ENCODE assay signal across 9 cellular contexts in the genomic region with DNA sequence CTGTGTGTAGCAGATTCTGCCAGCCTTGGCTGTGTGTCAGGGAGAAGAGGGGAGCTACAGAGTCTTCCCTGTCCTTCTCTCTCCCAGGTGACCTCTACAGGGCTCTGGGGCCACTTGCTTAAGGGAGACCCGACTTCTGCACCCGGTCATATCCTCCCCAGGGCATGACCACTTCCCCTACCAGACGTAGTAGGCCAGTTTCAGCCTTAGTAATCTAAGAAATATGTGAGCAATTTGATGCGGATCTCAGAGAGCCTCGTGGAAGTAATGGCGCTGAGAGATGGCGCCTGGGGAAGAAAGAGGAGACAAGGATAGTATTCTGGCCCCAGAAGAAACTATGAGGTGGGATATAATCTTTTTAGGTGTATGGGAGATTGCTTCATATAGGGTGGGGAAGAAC. TPM values are rescaled to one million over a fixed set of nuclear protein-coding genes. Genes with fewer than 3 reads are reported as not detected.
DNase-seq lines count a peak whose midpoint lies in the region; ATAC-seq lines count a peak whose summit lies in the region.
"Had no signal": no experiment of that assay in that cellular context is flagged by ENCODE, and none has a peak within 500 bp of the region (broad histone marks: within the 10 kb centered on the region; RNA-seq: fewer than 3 reads in every experiment).

No MANE protein-coding gene starts in this region.

- 37% methylated on average over 7 of the region's 7 CpGs for WGBS in right cardiac atrium

- H3K36me3 ChIP-seq in adipocyte (ENCODE audit: control insufficient read depth, insufficient read depth, low read length, severe bottlenecking), result peaks cover 5% of the 10 kb centered on the region

- H3K9ac ChIP-seq in adipocyte (ENCODE audit: low read length), result peak overlapping the region; percentile 69

- intact Hi-C loops in right cardiac atrium (cut with DNase I), result no loop called here

- H3K27me3 ChIP-seq in adipocyte (replicated peaks; ENCODE audit: control insufficient read depth, insufficient read depth, low read length), result no peaks in the 10 kb centered on the region
- no peaks in the 10 kb centered on the region for H3K27me3 ChIP-seq in right cardiac atrium (ENCODE audit: control insufficient read depth, insufficient read depth)

- ATAC-seq in right cardiac atrium (peak in 1 of 2 donors; percentile 28), HG02610 (IDR thresholded peaks at IDR 0.05; ENCODE audit: unreplicated experiment) (no peak), HG03139 (IDR thresholded peaks at IDR 0.05; ENCODE audit: unreplicated experiment) (no peak), GM21723 (IDR thresholded peaks at IDR 0.05; ENCODE audit: unreplicated experiment) (no peak)

- H3K4me1 ChIP-seq in adipocyte (ENCODE audit: control insufficient read depth, insufficient read depth, low read length) (peaks cover 93% of the 10 kb centered on the region), right cardiac atrium (ENCODE audit: control insufficient read depth, insufficient read depth, low read length) (peaks cover 68% of the 10 kb centered on the region)

- H3K27ac ChIP-seq in right cardiac atrium (ENCODE audit: low read length) (peak overlapping the region; percentile 88), substantia nigra (ENCODE audit: low read depth, low read length, poor library complexity, severe bottlenecking) (peak overlapping the region; percentile 70)

- H3K4me3 ChIP-seq in adipocyte (ENCODE audit: low read length) (peak overlapping the region; percentile 42), right cardiac atrium (ENCODE audit: low read length) (no peak overlapping the region)

- DNase-seq in HK-2 (ENCODE audit: unreplicated experiment) (peak; percentile 63), adipocyte (ENCODE audit: low read depth) (peak; percentile 80), right cardiac atrium (peak in 2 of 3 donors; percentile 22 to 38), substantia nigra (lab: John Stamatoyannopoulos, UW) (no peak)
- no peak for DNase-seq in stimulated activated CD4-positive, alpha-beta T cell treated with anti-CD3 and anti-CD28 coated beads, Interleukin-4, amount 100 ng/mL, for 24 hours
- DNase-seq: T-helper 1 cell had no signal

- no peaks in the 10 kb centered on the region for H3K9me3 ChIP-seq in adipocyte (ENCODE audit: control insufficient read depth, low read length)
- H3K9me3 ChIP-seq in right cardiac atrium (ENCODE audit: control insufficient read depth, low read length), result no peaks in the 10 kb centered on the region

RNA-seq across cellular contexts. Expression of gene NFIX, which starts 41.9 kb away (rescaled TPM):
- 100 to 1,000 TPM; 123 to 168 (median 156) TPM for total RNA-seq in right cardiac atrium
- 67.4 TPM for polyA plus RNA-seq in right cardiac atrium

Comparison
In these comparisons a context has a peak if more than half of its experiments do, and no peak if none do; other contexts are left out.
1. DNase-seq: peak in HK-2 (single experiment), adipocyte (single experiment) and right cardiac atrium (2 of 3); none in substantia nigra (0 of 49) and stimulated activated CD4-positive, alpha-beta T cell treated with anti-CD3 and anti-CD28 coated beads, Interleukin-4, amount 100 ng/mL, for 24 hours (single experiment).